7 cellular contexts compared by ENCODE assay signal in the genomic region with DNA sequence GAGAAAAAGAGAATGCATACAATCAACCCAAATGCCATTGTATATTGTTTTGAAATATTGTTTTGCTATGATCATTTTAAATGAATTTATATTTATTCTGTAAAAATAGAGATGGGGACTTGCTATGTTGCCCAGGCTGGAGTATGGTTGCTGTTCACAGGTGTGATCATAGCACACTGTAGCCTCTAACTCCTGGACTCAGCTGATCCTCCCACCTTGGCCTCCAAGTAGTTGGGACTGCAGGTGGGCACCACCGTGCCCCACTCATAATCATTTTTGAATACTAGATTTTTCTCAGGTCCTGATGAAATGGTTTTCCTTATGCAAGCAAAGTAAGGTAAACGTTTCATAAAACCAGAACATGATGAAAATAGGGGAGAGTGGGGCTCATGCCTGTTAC. TPM values are rescaled to one million over a fixed set of nuclear protein-coding genes. Genes with fewer than 3 reads are reported as not detected.
"Had no signal": no experiment of that assay in that cellular context is flagged by ENCODE, and none has a peak within 500 bp of the region (broad histone marks: within the 10 kb centered on the region; RNA-seq: fewer than 3 reads in every experiment).

No MANE protein-coding gene starts in this region.

- H3K27ac ChIP-seq: HL-60 had no signal

- DNase-seq: IMR-90, KBM-7, KG1 had no signal

- ATAC-seq: K562 had no signal

- H3K4me3 ChIP-seq: K562 had no signal

- FAIRE-seq: HTR-8/SVneo, K562 had no signal

RNA-seq across cellular contexts. Expression of a gene that starts 46.3 kb away (rescaled TPM):
- polyA plus RNA-seq: IgD-negative memory B cell had no signal
